Comparison of ENCODE assay signal across 8 cellular contexts in the genomic region with DNA sequence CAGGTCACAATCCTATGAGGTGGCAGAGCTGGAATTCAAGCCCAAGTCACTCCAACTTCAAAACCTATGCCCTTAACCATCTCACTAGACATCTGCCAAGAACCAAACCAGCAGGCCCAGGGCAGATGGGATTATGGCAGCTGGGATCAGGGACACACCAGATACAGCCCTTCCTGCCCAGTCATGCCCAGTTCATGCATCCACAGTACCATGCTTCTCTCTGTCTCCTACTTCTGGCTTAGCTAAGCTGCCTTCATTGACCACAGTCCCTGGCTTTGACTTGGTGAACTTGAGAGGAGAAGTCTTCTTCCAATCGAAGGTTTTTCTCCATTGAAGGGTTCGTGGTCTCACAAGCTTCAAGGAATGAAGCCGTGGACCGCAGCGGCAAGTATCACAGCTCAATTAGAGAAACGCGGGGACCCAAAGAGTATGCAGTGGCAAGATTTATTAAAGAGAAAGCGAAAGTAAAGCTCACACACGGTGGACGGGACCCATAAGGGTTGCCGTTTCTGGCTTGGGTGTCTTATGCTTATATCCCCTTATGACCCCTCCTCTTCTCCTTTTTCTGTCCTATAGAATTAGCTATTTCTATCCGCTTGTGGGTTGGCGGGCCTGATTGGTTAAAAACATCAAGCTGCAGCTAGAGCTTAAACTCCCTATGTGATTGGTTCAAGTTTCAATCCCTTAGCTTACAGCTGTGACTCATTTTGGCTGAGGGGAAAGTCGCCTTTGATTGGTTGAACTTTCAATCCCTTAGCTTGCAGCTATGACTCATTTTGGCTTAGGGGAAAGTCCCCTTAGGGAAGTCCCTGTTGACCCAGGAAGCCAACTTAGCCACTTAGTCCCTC.
DNase-seq lines count a peak whose midpoint lies in the region; ATAC-seq and TF ChIP-seq lines count a peak whose summit lies in the region.

No MANE protein-coding gene starts in this region.

- peak overlapping the region; percentile 38 to 82 (median 66) for H3K27ac Mint-ChIP-seq in immature natural killer cell

- intact Hi-C loops in sciatic nerve (cut with DNase I), result no loop called here

- peaks cover 2 to 11% (median 3%) of the 10 kb centered on the region in 3 donors for H3K27me3 Mint-ChIP-seq in immature natural killer cell (ENCODE audit: low read depth in 3 of 3)

- peaks cover 27 to 35% of the 10 kb centered on the region in 2 donors for H3K4me1 Mint-ChIP-seq in immature natural killer cell

- H3K9me3 Mint-ChIP-seq in immature natural killer cell, result no peaks in the 10 kb centered on the region

- peak overlapping the region; percentile 50 to 84 (median 61) for H3K4me3 Mint-ChIP-seq in immature natural killer cell

- no peaks in the 10 kb centered on the region for H3K36me3 Mint-ChIP-seq in immature natural killer cell

- DNase-seq in Daoy (ENCODE audit: low read depth) (peak; percentile 62), immature natural killer cell (peak; percentile 22 to 65 (median 35)), epidermal melanocyte (ENCODE audit: insufficient read length, low spot score) (no peak), sciatic nerve (ENCODE audit: low spot score) (no peak), GF-D8 (lab: John Stamatoyannopoulos, UW) (no peak)

- ATAC-seq in GM21367 (IDR thresholded peaks at IDR 0.05; ENCODE audit: unreplicated experiment) (peak; percentile 59), HG03521 (IDR thresholded peaks at IDR 0.05; ENCODE audit: unreplicated experiment) (peak; percentile 63), SK-N-SH treated with all-trans-retinoic acid at 6 μM for 48 hours (0 out of 3 replicates have a peak, but pooled peaks have one; percentile 20), sciatic nerve (no peak)

TF ChIP-seq in SK-N-SH treated with all-trans-retinoic acid at 6 μM for 48 hours, 23 proteins besides CTCF, POLR2A, EP300 and RAD21:
- TF ChIP-seq, protein P1, sequence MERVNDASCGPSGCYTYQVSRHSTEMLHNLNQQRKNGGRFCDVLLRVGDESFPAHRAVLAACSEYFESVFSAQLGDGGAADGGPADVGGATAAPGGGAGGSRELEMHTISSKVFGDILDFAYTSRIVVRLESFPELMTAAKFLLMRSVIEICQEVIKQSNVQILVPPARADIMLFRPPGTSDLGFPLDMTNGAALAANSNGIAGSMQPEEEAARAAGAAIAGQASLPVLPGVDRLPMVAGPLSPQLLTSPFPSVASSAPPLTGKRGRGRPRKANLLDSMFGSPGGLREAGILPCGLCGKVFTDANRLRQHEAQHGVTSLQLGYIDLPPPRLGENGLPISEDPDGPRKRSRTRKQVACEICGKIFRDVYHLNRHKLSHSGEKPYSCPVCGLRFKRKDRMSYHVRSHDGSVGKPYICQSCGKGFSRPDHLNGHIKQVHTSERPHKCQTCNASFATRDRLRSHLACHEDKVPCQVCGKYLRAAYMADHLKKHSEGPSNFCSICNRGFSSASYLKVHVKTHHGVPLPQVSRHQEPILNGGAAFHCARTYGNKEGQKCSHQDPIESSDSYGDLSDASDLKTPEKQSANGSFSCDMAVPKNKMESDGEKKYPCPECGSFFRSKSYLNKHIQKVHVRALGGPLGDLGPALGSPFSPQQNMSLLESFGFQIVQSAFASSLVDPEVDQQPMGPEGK (CRISPR knock-in tag; IDR thresholded peaks at IDR 0.05; ENCODE audit: borderline replicate concordance), result no peak
- TF ChIP-seq GLIS3 (CRISPR knock-in tag; IDR thresholded peaks at IDR 0.05), result no peak
- TF ChIP-seq ZFP30 (CRISPR knock-in tag; IDR thresholded peaks at IDR 0.05), result no peak
- TF ChIP-seq, protein P2, sequence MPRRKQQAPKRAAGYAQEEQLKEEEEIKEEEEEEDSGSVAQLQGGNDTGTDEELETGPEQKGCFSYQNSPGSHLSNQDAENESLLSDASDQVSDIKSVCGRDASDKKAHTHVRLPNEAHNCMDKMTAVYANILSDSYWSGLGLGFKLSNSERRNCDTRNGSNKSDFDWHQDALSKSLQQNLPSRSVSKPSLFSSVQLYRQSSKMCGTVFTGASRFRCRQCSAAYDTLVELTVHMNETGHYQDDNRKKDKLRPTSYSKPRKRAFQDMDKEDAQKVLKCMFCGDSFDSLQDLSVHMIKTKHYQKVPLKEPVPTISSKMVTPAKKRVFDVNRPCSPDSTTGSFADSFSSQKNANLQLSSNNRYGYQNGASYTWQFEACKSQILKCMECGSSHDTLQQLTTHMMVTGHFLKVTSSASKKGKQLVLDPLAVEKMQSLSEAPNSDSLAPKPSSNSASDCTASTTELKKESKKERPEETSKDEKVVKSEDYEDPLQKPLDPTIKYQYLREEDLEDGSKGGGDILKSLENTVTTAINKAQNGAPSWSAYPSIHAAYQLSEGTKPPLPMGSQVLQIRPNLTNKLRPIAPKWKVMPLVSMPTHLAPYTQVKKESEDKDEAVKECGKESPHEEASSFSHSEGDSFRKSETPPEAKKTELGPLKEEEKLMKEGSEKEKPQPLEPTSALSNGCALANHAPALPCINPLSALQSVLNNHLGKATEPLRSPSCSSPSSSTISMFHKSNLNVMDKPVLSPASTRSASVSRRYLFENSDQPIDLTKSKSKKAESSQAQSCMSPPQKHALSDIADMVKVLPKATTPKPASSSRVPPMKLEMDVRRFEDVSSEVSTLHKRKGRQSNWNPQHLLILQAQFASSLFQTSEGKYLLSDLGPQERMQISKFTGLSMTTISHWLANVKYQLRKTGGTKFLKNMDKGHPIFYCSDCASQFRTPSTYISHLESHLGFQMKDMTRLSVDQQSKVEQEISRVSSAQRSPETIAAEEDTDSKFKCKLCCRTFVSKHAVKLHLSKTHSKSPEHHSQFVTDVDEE (CRISPR knock-in tag; IDR thresholded peaks at IDR 0.05), result no peak

Comparison
In these comparisons a context has a peak if more than half of its experiments do, and no peak if none do; other contexts are left out.
1. DNase-seq: peak in Daoy (single experiment) and immature natural killer cell (3 of 3); none in epidermal melanocyte (single experiment), sciatic nerve (single experiment) and GF-D8 (single experiment).